ENCODE assay signal across 9 cellular contexts in genomic region chr11:93727985-93728791, GRCh38. TPM values are rescaled to one million over a fixed set of nuclear protein-coding genes. Genes with fewer than 3 reads are reported as not detected.
DNase-seq lines count a peak whose midpoint lies in the region; ATAC-seq and TF ChIP-seq lines count a peak whose summit lies in the region.
"Had no signal": no experiment of that assay in that cellular context is flagged by ENCODE, and none has a peak within 500 bp of the region (broad histone marks: within the 10 kb centered on the region; RNA-seq: fewer than 3 reads in every experiment).

No MANE protein-coding gene starts in this region.

- intact Hi-C loops in Calu3 (cut with micrococcal nuclease; ENCODE audit: unreplicated experiment), result no loop called here
- intact Hi-C loops in Right ventricle myocardium superior (cut with DNase I), result no loop called here

- CTCF ChIA-PET in Calu3 (lab: Charles Lee), result no interaction called here

- H3K27ac Mint-ChIP-seq in Calu3 (ENCODE audit: unreplicated experiment) (peak overlapping the region; percentile 52), HFFc6 (peak overlapping the region; percentile 62), immature natural killer cell (peak overlapping the region in 4 of 6 donors; percentile 34 to 77 (median 68))
- peak overlapping the region; percentile 21 for H3K27ac Mint-ChIP-seq in activated T-helper 17 cell treated with anti-CD3 and anti-CD28 coated beads, Interleukin-2, amount 50 U/mL, for 72 hours

- no TSS peak for BruUV-seq in Calu3 (replicated peaks; lab: Mats Ljungman, UMichigan)

- H3K4me3 Mint-ChIP-seq in Calu3 (ENCODE audit: low read depth, unreplicated experiment), result no peak overlapping the region
- no peak overlapping the region; the same call in 1 of the 2 replicates for H3K4me3 Mint-ChIP-seq in HFFc6
- no peak overlapping the region for H3K4me3 Mint-ChIP-seq in activated T-helper 17 cell treated with anti-CD3 and anti-CD28 coated beads, Interleukin-2, amount 50 U/mL, for 72 hours
- H3K4me3 Mint-ChIP-seq in immature natural killer cell, result no peak overlapping the region

- no peak for ATAC-seq in activated T-helper 17 cell treated with anti-CD3 and anti-CD28 coated beads, Interleukin-2, amount 50 U/mL, for 72 hours (replicated peaks)
- ATAC-seq in Right ventricle myocardium superior (ENCODE audit: poor library complexity), result no peak
- ATAC-seq: left colon had no signal

- TF ChIP-seq CTCF in Calu3 (IDR thresholded peaks at IDR 0.05; ENCODE audit: unreplicated experiment), result no peak
- no peak for TF ChIP-seq CTCF in HFFc6 (IDR thresholded peaks at IDR 0.05)

- no peaks in the 10 kb centered on the region for H3K27me3 Mint-ChIP-seq in Calu3 (ENCODE audit: unreplicated experiment)
- H3K27me3 Mint-ChIP-seq in HFFc6 (ENCODE audit: insufficient read depth), result peaks cover 4% of the 10 kb centered on the region; the same call in 1 of the 2 replicates
- no peaks in the 10 kb centered on the region for H3K27me3 Mint-ChIP-seq in activated T-helper 17 cell treated with anti-CD3 and anti-CD28 coated beads, Interleukin-2, amount 50 U/mL, for 72 hours
- H3K27me3 Mint-ChIP-seq in immature natural killer cell (ENCODE audit: low read depth in 3 of 3), result peaks cover 0 to 3% (median 0%) of the 10 kb centered on the region in 3 donors

- DNase-seq in Calu3, result no peak
- DNase-seq in HFFc6, result no peak
- no peak for DNase-seq in immature natural killer cell
- DNase-seq in SKM-1 treated with dmso at 0.1 percent for 144 hours (lab: John Stamatoyannopoulos, UW; ENCODE audit: unreplicated experiment), result no peak
- no peak for DNase-seq in NCI-H1930 (lab: John Stamatoyannopoulos, UW)
- no peak for DNase-seq in Right ventricle myocardium superior
- DNase-seq: left colon, NCI-H187 had no signal

- no peaks in the 10 kb centered on the region for H3K9me3 Mint-ChIP-seq in Calu3 (ENCODE audit: low read depth, unreplicated experiment)
- H3K9me3 Mint-ChIP-seq in HFFc6, result no peaks in the 10 kb centered on the region
- no peaks in the 10 kb centered on the region for H3K9me3 Mint-ChIP-seq in activated T-helper 17 cell treated with anti-CD3 and anti-CD28 coated beads, Interleukin-2, amount 50 U/mL, for 72 hours
- no peaks in the 10 kb centered on the region for H3K9me3 Mint-ChIP-seq in immature natural killer cell

- H3K4me1 Mint-ChIP-seq in Calu3 (ENCODE audit: low read depth, unreplicated experiment) (no peaks in the 10 kb centered on the region), HFFc6 (ENCODE audit: low read depth) (peaks cover 19% of the 10 kb centered on the region), immature natural killer cell (peaks cover 1 to 14% of the 10 kb centered on the region in 2 donors)
- H3K4me1 Mint-ChIP-seq in activated T-helper 17 cell treated with anti-CD3 and anti-CD28 coated beads, Interleukin-2, amount 50 U/mL, for 72 hours, result no peaks in the 10 kb centered on the region

- H3K36me3 Mint-ChIP-seq in Calu3 (ENCODE audit: insufficient read depth, unreplicated experiment), result peaks cover 49% of the 10 kb centered on the region
- H3K36me3 Mint-ChIP-seq in HFFc6 (ENCODE audit: low read depth), result peaks cover 47% of the 10 kb centered on the region
- peaks cover 95% of the 10 kb centered on the region for H3K36me3 Mint-ChIP-seq in activated T-helper 17 cell treated with anti-CD3 and anti-CD28 coated beads, Interleukin-2, amount 50 U/mL, for 72 hours (ENCODE audit: low read depth)
- peaks cover 10 to 45% (median 17%) of the 10 kb centered on the region in 3 donors for H3K36me3 Mint-ChIP-seq in immature natural killer cell

RNA-seq across cellular contexts. Expression of gene TAF1D, which starts 13.1 kb away (rescaled TPM):
- total RNA-seq in Calu3 (2022) (98.9 and 107 TPM in 2 replicates), Right ventricle myocardium superior (28.2 TPM)
- total RNA-seq in HFFc6 (2021; fragmentation: NEBNext Ultra II Directional; extraction: Animal tissue kit (Norgen Biotek cat#: 25700)), result 100 to 1,000 TPM in 2 of 6 experiments, 10 to 100 TPM in 4; 89.6 to 112 (median 97.0) TPM
- 100 to 1,000 TPM; 262 to 270 TPM for total RNA-seq in activated T-helper 17 cell treated with anti-CD3 and anti-CD28 coated beads, Interleukin-2, amount 50 U/mL, for 72 hours
- polyA plus RNA-seq in immature natural killer cell, result 10 to 100 TPM; 10.3 to 21.3 (median 16.2) TPM

RNA-seq across cellular contexts. Expression of gene C11orf54, which starts 13.3 kb away (rescaled TPM):
- total RNA-seq in Calu3 (2022), result 14.7 and 17.1 TPM in 2 replicates
- 10 to 100 TPM; 10.1 to 14.4 (median 12.7) TPM for total RNA-seq in HFFc6 (2021; fragmentation: NEBNext Ultra II Directional; extraction: Animal tissue kit (Norgen Biotek cat#: 25700))
- total RNA-seq in activated T-helper 17 cell treated with anti-CD3 and anti-CD28 coated beads, Interleukin-2, amount 50 U/mL, for 72 hours, result 10 to 100 TPM; 27.2 to 51.7 TPM
- 10 to 100 TPM; 16.8 to 23.7 (median 21.2) TPM for polyA plus RNA-seq in immature natural killer cell
- 30.2 TPM for total RNA-seq in Right ventricle myocardium superior

RNA-seq across cellular contexts. Expression of gene MED17, which starts 55.9 kb away (rescaled TPM):
- total RNA-seq in Calu3 (2022) (24.6 and 27.5 TPM in 2 replicates), Right ventricle myocardium superior (15.3 TPM)
- 10 to 100 TPM; 21.6 to 28.1 (median 25.5) TPM for total RNA-seq in HFFc6 (2021; fragmentation: NEBNext Ultra II Directional; extraction: Animal tissue kit (Norgen Biotek cat#: 25700))
- total RNA-seq in activated T-helper 17 cell treated with anti-CD3 and anti-CD28 coated beads, Interleukin-2, amount 50 U/mL, for 72 hours, result 10 to 100 TPM; 38.7 to 42.3 TPM
- 10 to 100 TPM in 1 of 3 donors, 1 to 10 TPM in 2; 8.2 to 24.5 (median 8.8) TPM for polyA plus RNA-seq in immature natural killer cell
